In the genomic region with DNA sequence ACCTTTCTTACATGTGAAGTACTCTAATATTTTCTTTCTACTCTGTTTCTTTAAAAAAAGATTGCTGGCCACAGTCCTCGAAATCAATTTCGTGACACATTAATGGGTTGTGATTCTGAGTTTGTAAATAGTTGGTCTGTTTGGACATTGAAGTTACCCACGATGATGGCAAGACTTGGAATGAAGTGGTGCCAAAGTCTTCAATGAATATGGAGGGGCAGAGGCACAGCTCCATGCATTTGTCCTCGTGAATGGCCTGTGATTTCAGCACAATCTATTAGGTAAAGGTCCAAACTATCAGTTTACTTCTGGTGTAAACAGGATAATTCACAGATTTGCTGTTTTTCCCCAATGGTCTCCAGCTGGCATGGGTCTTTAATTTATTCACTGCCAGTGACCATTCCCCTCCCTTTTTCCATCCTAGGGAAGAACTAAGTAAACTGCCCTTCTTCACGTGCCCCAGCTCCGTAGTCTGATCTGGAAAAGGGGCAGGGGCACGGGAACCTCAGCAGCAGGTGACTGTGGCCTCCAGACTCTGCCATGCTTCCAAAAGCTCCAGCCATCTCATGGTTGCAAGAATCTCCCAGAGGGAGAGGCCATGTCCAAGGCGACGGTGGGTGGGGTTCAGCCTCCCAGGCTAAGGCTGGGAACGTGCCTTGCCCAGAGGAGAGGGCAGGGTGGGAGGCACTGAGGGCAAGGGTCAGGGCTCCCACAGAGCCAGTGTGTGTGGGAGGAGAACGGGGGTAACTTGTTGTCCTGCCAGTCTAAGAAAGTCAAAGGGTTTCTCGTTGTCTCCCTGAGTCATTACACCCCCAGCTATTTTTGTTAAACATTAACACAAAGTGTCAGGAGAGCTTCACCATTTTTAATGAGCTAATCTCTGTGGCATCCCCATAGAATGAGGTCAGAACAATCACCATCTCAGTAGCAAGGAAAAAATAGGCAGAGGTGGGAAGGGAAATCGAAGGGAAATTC, we compare ENCODE assay signal across 9 cellular contexts. TPM values are rescaled to one million over a fixed set of nuclear protein-coding genes. Genes with fewer than 3 reads are reported as not detected.
A peak's percentile ranks its signal among the peaks of the same experiment; 100 is the strongest.
DNase-seq lines count a peak whose midpoint lies in the region; ATAC-seq and TF ChIP-seq lines count a peak whose summit lies in the region.
"Had no signal": no experiment of that assay in that cellular context is flagged by ENCODE, and none has a peak within 500 bp of the region (broad histone marks: within the 10 kb centered on the region; RNA-seq: fewer than 3 reads in every experiment).

No MANE protein-coding gene starts in this region.

- in situ Hi-C loops in gastrocnemius medialis (cut with MboI; ENCODE audit: low sequenced_read_pairs in 4 of 4) = loop anchor here in 1 of 4 donors (10.0 to 25.0 kb wide), 2 partner anchors 46 to 149 kb away; no protein-coding TSS in a partner anchor

- H3K36me3 ChIP-seq in KMS-11 (ENCODE audit: insufficient read depth) (no peaks in the 10 kb centered on the region), colonic mucosa (no peaks in the 10 kb centered on the region), mucosa of rectum (ENCODE audit: control insufficient read depth in 2 of 2, insufficient read depth in 2 of 2, low read length in 2 of 2) (no peaks in the 10 kb centered on the region), gastrocnemius medialis (no peaks in the 10 kb centered on the region)

- H3K27ac ChIP-seq in 22Rv1 = peak overlapping the region; percentile 65
- no peak overlapping the region for H3K27ac ChIP-seq in KMS-11
- H3K27ac ChIP-seq in colonic mucosa = peak overlapping the region; percentile 28
- H3K27ac ChIP-seq in mucosa of rectum (ENCODE audit: low read depth in 2 of 2, low read length in 2 of 2) = peak overlapping the region; percentile 56 to 58
- H3K27ac ChIP-seq in gastrocnemius medialis = peak overlapping the region in 2 of 4 donors; percentile 9 to 16

- H2AFZ ChIP-seq in KMS-11 (ENCODE audit: low read depth) = no peak overlapping the region

- intact Hi-C loops in colonic mucosa (cut with DNase I) = no loop called here
- intact Hi-C loops in gastrocnemius medialis (cut with DNase I; ENCODE audit: low total_unique reads) = no loop called here

- H3K4me3 ChIP-seq in KMS-11 (IDR thresholded peaks at IDR 0.05; ENCODE audit: insufficient read depth, low read depth, low read length) = no peak overlapping the region
- H3K4me3 ChIP-seq in colonic mucosa = no peak overlapping the region
- peak overlapping the region in 1 of 2 donors; percentile 7 for H3K4me3 ChIP-seq in mucosa of rectum (ENCODE audit: low read length in 2 of 2)
- H3K4me3 ChIP-seq in gastrocnemius medialis = no peak overlapping the region

- H3K27me3 ChIP-seq in KMS-11 (ENCODE audit: insufficient read depth, low read depth) = no peaks in the 10 kb centered on the region
- H3K27me3 ChIP-seq in colonic mucosa = no peaks in the 10 kb centered on the region
- no peaks in the 10 kb centered on the region for H3K27me3 ChIP-seq in mucosa of rectum (ENCODE audit: control insufficient read depth in 2 of 2, insufficient read depth in 2 of 2, low read length in 2 of 2)
- no peaks in the 10 kb centered on the region for H3K27me3 ChIP-seq in gastrocnemius medialis

- H3K4me1 ChIP-seq in KMS-11 (ENCODE audit: low read depth, poor library complexity, severe bottlenecking) (peaks cover 66% of the 10 kb centered on the region), colonic mucosa (peaks cover 4% of the 10 kb centered on the region), mucosa of rectum (ENCODE audit: control insufficient read depth in 2 of 2, insufficient read depth in 2 of 2, low read length in 2 of 2) (peaks cover 23 to 50% of the 10 kb centered on the region in 2 donors), gastrocnemius medialis (peaks cover 29% of the 10 kb centered on the region in 2 donors)

- H3K9ac ChIP-seq in KMS-11 (no peak overlapping the region), colonic mucosa (ENCODE audit: low read depth in 2 of 2, low read length in 2 of 2) (peak overlapping the region in 1 of 2 donors; percentile 24), mucosa of rectum (ENCODE audit: low read depth in 1 of 2, low read length in 2 of 2) (no peak overlapping the region)

- peak overlapping the region; percentile 96; the same call in 1 of the 2 replicates for H3K4me2 ChIP-seq in KMS-11

- H4K20me1 ChIP-seq in KMS-11 (ENCODE audit: insufficient read depth) = no peaks in the 10 kb centered on the region

- TF ChIP-seq CTCF in 22Rv1 (IDR thresholded peaks at IDR 0.05) = no peak
- no peak for TF ChIP-seq CTCF in KMS-11 (conservative IDR thresholded peaks at IDR 0.05; ENCODE audit: low read depth, low read length)
- TF ChIP-seq CTCF in colonic mucosa (IDR thresholded peaks at IDR 0.05) = no peak
- no peak for TF ChIP-seq CTCF in gastrocnemius medialis (IDR thresholded peaks at IDR 0.05 in 4 of 5, conservative IDR thresholded peaks at IDR 0.05 in 1 of 5)

- no peak for ATAC-seq in gastrocnemius medialis

- H3K79me2 ChIP-seq in KMS-11 (ENCODE audit: insufficient read depth, low read depth) = no peaks in the 10 kb centered on the region

- H3K9me3 ChIP-seq in colonic mucosa = no peaks in the 10 kb centered on the region
- H3K9me3 ChIP-seq in mucosa of rectum (ENCODE audit: control insufficient read depth in 2 of 2, low read length in 2 of 2) = no peaks in the 10 kb centered on the region
- H3K9me3 ChIP-seq in gastrocnemius medialis = no peaks in the 10 kb centered on the region

- DNase-seq in colonic mucosa (peak; percentile 50), erythroblast (lab: John Stamatoyannopoulos, UW) (no peak), cerebellum (ENCODE audit: low spot score) (no peak), cerebellar nuclear complex (lab: John Stamatoyannopoulos, UW) (no peak), gastrocnemius medialis (no peak)
- DNase-seq: NCI-H2107 had no signal

- TF ChIP-seq POLR2A in erythroblast (IDR thresholded peaks at IDR 0.05; ENCODE audit: low read length) = no peak
- no peak for TF ChIP-seq POLR2A in gastrocnemius medialis (IDR thresholded peaks at IDR 0.05)

RNA-seq across cellular contexts. Expression of gene PEX26, which starts 16.9 kb away (rescaled TPM):
- total RNA-seq in colonic mucosa (100 to 1,000 TPM in 1 of 2 donors, 10 to 100 TPM in 1; 86.7 to 128 TPM), cerebellum (22.4 TPM), gastrocnemius medialis (10 to 100 TPM; 16.4 to 24.7 (median 16.8) TPM)

RNA-seq across cellular contexts. Expression of gene MICAL3, which starts 36.6 kb away (rescaled TPM):
- total RNA-seq in colonic mucosa (10 to 100 TPM; 72.5 to 84.5 TPM), cerebellum (77.6 TPM), gastrocnemius medialis (1 to 10 TPM; 6.0 to 9.8 (median 8.1) TPM)

RNA-seq across cellular contexts. Expression of gene TUBA8, which starts 49.7 kb away (rescaled TPM):
- total RNA-seq in colonic mucosa = 1 to 10 TPM; 1.6 TPM
- 7.3 TPM for total RNA-seq in cerebellum
- total RNA-seq in gastrocnemius medialis = 100 to 1,000 TPM in 1 of 4 donors, 10 to 100 TPM in 3; 57.8 to 114 (median 77.7) TPM
